Comparison of ENCODE assay signal across 1 cellular context in the genomic region with DNA sequence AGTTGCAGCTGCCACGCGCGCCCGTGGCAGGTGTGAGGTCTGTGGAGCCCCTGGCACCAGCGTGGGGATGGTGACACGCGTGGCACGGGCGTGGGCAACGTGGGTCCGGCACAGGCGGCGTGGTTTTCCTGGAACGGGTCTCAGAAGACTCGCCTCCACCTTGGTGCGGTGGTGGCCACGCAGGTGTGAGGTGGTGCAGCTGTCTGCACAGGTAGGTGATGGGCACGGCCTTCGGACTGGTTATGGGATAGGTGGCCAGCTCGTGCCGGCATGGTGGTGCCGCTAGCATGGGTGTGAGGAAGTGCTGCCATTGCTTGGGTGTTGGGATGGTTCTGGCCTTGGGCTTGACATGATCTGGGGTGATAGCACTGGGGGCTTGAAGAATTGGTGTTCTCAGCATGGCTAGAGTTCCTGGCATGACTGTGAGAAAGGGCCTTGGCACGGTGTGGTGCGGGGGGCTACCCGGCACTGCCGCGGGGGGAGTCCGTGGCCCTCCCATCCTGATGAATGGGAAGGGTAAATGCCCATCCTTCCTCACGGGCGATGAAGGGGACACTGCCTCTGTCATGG.
A peak's percentile ranks its signal among the peaks of the same experiment; 100 is the strongest.
TF ChIP-seq lines count a peak whose summit lies in the region.

No MANE protein-coding gene starts in this region.

TF ChIP-seq in HepG2, 621 proteins besides CTCF, POLR2A, EP300 and RAD21 (continued from another document and continues in another):
- TF ChIP-seq, protein P1, sequence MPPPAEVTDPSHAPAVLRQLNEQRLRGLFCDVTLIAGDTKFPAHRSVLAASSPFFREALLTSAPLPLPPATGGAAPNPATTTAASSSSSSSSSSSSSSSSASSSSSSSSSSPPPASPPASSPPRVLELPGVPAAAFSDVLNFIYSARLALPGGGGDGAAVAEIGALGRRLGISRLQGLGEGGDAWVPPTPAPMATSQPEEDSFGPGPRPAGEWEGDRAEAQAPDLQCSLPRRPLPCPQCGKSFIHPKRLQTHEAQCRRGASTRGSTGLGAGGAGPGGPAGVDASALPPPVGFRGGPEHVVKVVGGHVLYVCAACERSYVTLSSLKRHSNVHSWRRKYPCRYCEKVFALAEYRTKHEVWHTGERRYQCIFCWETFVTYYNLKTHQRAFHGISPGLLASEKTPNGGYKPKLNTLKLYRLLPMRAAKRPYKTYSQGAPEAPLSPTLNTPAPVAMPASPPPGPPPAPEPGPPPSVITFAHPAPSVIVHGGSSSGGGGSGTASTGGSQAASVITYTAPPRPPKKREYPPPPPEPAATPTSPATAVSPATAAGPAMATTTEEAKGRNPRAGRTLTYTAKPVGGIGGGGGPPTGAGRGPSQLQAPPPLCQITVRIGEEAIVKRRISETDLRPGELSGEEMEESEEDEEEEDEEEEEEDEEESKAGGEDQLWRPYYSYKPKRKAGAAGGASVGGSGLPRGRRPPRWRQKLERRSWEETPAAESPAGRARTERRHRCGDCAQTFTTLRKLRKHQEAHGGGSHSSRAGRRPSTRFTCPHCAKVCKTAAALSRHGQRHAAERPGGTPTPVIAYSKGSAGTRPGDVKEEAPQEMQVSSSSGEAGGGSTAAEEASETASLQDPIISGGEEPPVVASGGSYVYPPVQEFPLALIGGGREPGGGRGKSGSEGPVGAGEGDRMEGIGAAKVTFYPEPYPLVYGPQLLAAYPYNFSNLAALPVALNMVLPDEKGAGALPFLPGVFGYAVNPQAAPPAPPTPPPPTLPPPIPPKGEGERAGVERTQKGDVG (CRISPR knock-in tag; IDR thresholded peaks at IDR 0.05; ENCODE audit: borderline replicate concordance), result no peak
- 0 out of 2 replicates have a peak, but pooled peaks have one; percentile 0 for TF ChIP-seq HDAC1 (CRISPR knock-in tag; IDR thresholded peaks at IDR 0.05)
- TF ChIP-seq ESRRA (CRISPR knock-in tag; IDR thresholded peaks at IDR 0.05; ENCODE audit: low read depth), result no peak
- TF ChIP-seq, protein P2, sequence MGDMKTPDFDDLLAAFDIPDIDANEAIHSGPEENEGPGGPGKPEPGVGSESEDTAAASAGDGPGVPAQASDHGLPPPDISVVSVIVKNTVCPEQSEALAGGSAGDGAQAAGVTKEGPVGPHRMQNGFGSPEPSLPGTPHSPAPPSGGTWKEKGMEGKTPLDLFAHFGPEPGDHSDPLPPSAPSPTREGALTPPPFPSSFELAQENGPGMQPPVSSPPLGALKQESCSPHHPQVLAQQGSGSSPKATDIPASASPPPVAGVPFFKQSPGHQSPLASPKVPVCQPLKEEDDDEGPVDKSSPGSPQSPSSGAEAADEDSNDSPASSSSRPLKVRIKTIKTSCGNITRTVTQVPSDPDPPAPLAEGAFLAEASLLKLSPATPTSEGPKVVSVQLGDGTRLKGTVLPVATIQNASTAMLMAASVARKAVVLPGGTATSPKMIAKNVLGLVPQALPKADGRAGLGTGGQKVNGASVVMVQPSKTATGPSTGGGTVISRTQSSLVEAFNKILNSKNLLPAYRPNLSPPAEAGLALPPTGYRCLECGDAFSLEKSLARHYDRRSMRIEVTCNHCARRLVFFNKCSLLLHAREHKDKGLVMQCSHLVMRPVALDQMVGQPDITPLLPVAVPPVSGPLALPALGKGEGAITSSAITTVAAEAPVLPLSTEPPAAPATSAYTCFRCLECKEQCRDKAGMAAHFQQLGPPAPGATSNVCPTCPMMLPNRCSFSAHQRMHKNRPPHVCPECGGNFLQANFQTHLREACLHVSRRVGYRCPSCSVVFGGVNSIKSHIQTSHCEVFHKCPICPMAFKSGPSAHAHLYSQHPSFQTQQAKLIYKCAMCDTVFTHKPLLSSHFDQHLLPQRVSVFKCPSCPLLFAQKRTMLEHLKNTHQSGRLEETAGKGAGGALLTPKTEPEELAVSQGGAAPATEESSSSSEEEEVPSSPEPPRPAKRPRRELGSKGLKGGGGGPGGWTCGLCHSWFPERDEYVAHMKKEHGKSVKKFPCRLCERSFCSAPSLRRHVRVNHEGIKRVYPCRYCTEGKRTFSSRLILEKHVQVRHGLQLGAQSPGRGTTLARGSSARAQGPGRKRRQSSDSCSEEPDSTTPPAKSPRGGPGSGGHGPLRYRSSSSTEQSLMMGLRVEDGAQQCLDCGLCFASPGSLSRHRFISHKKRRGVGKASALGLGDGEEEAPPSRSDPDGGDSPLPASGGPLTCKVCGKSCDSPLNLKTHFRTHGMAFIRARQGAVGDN (CRISPR knock-in tag; IDR thresholded peaks at IDR 0.05), result peak; percentile 50
- TF ChIP-seq, protein P3, sequence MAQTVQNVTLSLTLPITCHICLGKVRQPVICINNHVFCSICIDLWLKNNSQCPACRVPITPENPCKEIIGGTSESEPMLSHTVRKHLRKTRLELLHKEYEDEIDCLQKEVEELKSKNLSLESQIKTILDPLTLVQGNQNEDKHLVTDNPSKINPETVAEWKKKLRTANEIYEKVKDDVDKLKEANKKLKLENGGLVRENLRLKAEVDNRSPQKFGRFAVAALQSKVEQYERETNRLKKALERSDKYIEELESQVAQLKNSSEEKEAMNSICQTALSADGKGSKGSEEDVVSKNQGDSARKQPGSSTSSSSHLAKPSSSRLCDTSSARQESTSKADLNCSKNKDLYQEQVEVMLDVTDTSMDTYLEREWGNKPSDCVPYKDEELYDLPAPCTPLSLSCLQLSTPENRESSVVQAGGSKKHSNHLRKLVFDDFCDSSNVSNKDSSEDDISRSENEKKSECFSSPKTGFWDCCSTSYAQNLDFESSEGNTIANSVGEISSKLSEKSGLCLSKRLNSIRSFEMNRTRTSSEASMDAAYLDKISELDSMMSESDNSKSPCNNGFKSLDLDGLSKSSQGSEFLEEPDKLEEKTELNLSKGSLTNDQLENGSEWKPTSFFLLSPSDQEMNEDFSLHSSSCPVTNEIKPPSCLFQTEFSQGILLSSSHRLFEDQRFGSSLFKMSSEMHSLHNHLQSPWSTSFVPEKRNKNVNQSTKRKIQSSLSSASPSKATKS (CRISPR knock-in tag; IDR thresholded peaks at IDR 0.05), result no peak
- peak; percentile 68; the same call in 1 of the 2 replicates for TF ChIP-seq EHMT2 (IDR thresholded peaks at IDR 0.05; ENCODE audit: borderline replicate concordance, low read depth, low read length)
- TF ChIP-seq SOX13 (IDR thresholded peaks at IDR 0.05), result no peak
- no peak for TF ChIP-seq SOX13 (CRISPR knock-in tag; conservative IDR thresholded peaks at IDR 0.05 in 1 of 2, IDR thresholded peaks at IDR 0.05 in 1 of 2)
- no peak for TF ChIP-seq SMAD1 (CRISPR knock-in tag; IDR thresholded peaks at IDR 0.05; ENCODE audit: borderline replicate concordance, low read depth)
- TF ChIP-seq, protein P4, sequence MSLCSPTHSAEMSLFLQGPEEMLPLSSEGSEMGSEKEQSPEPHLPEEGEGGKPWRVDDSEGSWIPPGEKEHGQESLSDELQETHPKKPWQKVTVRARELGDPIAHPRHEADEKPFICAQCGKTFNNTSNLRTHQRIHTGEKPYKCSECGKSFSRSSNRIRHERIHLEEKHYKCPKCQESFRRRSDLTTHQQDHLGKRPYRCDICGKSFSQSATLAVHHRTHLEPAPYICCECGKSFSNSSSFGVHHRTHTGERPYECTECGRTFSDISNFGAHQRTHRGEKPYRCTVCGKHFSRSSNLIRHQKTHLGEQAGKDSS (CRISPR knock-in tag; IDR thresholded peaks at IDR 0.05; ENCODE audit: borderline replicate concordance, low read depth), result no peak
- no peak for TF ChIP-seq ZNF530 (CRISPR knock-in tag; IDR thresholded peaks at IDR 0.05; ENCODE audit: low read depth)
- no peak for TF ChIP-seq RBAK (CRISPR knock-in tag; IDR thresholded peaks at IDR 0.05)
- TF ChIP-seq, protein P5, sequence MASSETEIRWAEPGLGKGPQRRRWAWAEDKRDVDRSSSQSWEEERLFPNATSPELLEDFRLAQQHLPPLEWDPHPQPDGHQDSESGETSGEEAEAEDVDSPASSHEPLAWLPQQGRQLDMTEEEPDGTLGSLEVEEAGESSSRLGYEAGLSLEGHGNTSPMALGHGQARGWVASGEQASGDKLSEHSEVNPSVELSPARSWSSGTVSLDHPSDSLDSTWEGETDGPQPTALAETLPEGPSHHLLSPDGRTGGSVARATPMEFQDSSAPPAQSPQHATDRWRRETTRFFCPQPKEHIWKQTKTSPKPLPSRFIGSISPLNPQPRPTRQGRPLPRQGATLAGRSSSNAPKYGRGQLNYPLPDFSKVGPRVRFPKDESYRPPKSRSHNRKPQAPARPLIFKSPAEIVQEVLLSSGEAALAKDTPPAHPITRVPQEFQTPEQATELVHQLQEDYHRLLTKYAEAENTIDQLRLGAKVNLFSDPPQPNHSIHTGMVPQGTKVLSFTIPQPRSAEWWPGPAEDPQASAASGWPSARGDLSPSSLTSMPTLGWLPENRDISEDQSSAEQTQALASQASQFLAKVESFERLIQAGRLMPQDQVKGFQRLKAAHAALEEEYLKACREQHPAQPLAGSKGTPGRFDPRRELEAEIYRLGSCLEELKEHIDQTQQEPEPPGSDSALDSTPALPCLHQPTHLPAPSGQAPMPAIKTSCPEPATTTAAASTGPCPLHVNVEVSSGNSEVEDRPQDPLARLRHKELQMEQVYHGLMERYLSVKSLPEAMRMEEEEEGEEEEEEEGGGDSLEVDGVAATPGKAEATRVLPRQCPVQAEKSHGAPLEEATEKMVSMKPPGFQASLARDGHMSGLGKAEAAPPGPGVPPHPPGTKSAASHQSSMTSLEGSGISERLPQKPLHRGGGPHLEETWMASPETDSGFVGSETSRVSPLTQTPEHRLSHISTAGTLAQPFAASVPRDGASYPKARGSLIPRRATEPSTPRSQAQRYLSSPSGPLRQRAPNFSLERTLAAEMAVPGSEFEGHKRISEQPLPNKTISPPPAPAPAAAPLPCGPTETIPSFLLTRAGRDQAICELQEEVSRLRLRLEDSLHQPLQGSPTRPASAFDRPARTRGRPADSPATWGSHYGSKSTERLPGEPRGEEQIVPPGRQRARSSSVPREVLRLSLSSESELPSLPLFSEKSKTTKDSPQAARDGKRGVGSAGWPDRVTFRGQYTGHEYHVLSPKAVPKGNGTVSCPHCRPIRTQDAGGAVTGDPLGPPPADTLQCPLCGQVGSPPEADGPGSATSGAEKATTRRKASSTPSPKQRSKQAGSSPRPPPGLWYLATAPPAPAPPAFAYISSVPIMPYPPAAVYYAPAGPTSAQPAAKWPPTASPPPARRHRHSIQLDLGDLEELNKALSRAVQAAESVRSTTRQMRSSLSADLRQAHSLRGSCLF (CRISPR knock-in tag; IDR thresholded peaks at IDR 0.05; ENCODE audit: borderline replicate concordance), result no peak
- TF ChIP-seq BORCS8-MEF2B (CRISPR knock-in tag; IDR thresholded peaks at IDR 0.05), result no peak
- TF ChIP-seq, protein P6, sequence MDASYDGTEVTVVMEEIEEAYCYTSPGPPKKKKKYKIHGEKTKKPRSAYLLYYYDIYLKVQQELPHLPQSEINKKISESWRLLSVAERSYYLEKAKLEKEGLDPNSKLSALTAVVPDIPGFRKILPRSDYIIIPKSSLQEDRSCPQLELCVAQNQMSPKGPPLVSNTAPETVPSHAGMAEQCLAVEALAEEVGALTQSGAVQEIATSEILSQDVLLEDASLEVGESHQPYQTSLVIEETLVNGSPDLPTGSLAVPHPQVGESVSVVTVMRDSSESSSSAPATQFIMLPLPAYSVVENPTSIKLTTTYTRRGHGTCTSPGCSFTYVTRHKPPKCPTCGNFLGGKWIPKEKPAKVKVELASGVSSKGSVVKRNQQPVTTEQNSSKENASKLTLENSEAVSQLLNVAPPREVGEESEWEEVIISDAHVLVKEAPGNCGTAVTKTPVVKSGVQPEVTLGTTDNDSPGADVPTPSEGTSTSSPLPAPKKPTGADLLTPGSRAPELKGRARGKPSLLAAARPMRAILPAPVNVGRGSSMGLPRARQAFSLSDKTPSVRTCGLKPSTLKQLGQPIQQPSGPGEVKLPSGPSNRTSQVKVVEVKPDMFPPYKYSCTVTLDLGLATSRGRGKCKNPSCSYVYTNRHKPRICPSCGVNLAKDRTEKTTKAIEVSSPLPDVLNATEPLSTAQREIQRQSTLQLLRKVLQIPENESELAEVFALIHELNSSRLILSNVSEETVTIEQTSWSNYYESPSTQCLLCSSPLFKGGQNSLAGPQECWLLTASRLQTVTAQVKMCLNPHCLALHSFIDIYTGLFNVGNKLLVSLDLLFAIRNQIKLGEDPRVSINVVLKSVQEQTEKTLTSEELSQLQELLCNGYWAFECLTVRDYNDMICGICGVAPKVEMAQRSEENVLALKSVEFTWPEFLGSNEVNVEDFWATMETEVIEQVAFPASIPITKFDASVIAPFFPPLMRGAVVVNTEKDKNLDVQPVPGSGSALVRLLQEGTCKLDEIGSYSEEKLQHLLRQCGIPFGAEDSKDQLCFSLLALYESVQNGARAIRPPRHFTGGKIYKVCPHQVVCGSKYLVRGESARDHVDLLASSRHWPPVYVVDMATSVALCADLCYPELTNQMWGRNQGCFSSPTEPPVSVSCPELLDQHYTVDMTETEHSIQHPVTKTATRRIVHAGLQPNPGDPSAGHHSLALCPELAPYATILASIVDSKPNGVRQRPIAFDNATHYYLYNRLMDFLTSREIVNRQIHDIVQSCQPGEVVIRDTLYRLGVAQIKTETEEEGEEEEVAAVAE (CRISPR knock-in tag; IDR thresholded peaks at IDR 0.05; ENCODE audit: borderline replicate concordance), result no peak
- TF ChIP-seq IKZF1 (IDR thresholded peaks at IDR 0.05), result no peak
- TF ChIP-seq, protein P7, sequence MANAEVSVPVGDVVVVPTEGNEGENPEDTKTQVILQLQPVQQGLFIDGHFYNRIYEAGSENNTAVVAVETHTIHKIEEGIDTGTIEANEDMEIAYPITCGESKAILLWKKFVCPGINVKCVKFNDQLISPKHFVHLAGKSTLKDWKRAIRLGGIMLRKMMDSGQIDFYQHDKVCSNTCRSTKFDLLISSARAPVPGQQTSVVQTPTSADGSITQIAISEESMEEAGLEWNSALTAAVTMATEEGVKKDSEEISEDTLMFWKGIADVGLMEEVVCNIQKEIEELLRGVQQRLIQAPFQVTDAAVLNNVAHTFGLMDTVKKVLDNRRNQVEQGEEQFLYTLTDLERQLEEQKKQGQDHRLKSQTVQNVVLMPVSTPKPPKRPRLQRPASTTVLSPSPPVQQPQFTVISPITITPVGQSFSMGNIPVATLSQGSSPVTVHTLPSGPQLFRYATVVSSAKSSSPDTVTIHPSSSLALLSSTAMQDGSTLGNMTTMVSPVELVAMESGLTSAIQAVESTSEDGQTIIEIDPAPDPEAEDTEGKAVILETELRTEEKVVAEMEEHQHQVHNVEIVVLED (CRISPR knock-in tag; IDR thresholded peaks at IDR 0.05; ENCODE audit: borderline replicate concordance), result 0 out of 2 replicates have a peak, but pooled peaks have one; percentile 10
- peak; percentile 63; the same call in 1 of the 2 replicates for TF ChIP-seq HNRNPL (IDR thresholded peaks at IDR 0.05; ENCODE audit: low read depth, low read length)
- TF ChIP-seq ATF7-NPFF (CRISPR knock-in tag; IDR thresholded peaks at IDR 0.05; ENCODE audit: low read depth), result 0 out of 2 replicates have a peak, but pooled peaks have one; percentile 6
- no peak for TF ChIP-seq ZNF343 (CRISPR knock-in tag; IDR thresholded peaks at IDR 0.05)
- no peak for TF ChIP-seq SMARCC2 (IDR thresholded peaks at IDR 0.05)
- no peak for TF ChIP-seq KLF15 (CRISPR knock-in tag; IDR thresholded peaks at IDR 0.05; ENCODE audit: borderline replicate concordance)
- no peak for TF ChIP-seq TCF12 (IDR thresholded peaks at IDR 0.05)
- TF ChIP-seq TCF12 (CRISPR knock-in tag; IDR thresholded peaks at IDR 0.05), result no peak
- TF ChIP-seq JUN (CRISPR knock-in tag; IDR thresholded peaks at IDR 0.05), result no peak
- TF ChIP-seq ATF7 (IDR thresholded peaks at IDR 0.05), result no peak
- TF ChIP-seq ATF7 (CRISPR knock-in tag; IDR thresholded peaks at IDR 0.05), result 0 out of 2 replicates have a peak, but pooled peaks have one; percentile 36
- 0 out of 2 replicates have a peak, but pooled peaks have one; percentile 42 for TF ChIP-seq MEIS1 (CRISPR knock-in tag; IDR thresholded peaks at IDR 0.05; ENCODE audit: borderline replicate concordance)
- TF ChIP-seq MTA1 (CRISPR knock-in tag; IDR thresholded peaks at IDR 0.05; ENCODE audit: borderline replicate concordance), result no peak
- TF ChIP-seq, protein P8, sequence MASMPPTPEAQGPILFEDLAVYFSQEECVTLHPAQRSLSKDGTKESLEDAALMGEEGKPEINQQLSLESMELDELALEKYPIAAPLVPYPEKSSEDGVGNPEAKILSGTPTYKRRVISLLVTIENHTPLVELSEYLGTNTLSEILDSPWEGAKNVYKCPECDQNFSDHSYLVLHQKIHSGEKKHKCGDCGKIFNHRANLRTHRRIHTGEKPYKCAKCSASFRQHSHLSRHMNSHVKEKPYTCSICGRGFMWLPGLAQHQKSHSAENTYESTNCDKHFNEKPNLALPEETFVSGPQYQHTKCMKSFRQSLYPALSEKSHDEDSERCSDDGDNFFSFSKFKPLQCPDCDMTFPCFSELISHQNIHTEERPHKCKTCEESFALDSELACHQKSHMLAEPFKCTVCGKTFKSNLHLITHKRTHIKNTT (CRISPR knock-in tag; IDR thresholded peaks at IDR 0.05), result no peak
